ENCODE assay signal across 17 cellular contexts in the genomic region with DNA sequence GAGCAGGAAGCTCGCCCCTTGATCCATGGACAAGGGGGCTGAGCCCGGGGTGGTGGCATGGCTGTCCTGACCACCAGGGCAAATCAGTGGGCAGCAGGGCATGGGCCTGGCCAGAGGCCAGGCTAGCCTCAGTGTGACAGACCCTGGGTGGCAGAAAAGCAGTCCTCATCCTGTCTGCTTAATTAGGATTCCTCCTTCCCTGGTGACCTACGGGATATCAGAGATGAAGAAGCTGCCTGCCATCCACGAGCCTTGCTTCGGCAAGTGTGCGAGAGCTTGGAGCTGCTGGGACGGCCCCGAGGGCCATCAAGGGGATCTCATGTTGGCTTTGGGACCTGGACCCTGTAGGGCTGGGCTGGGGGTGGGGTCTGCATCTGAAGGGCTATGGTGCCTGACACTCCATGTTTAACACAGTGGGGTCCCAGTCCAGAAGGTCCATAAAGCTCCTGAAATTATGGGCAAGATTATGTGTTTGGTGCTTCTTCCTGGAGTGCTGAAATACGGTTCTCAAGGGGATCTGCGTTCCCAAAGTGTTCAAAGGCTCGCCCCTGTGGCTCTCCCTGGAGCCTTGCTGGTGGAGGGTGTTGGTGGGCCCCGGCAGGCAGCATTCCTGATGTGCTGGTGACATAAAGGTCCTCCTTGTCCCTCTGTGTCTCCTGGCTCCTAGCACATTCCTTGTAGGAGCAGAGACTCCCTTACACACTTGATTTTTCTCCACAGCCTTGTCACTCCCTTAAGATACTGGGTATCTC. TPM values are rescaled to one million over a fixed set of nuclear protein-coding genes. Genes with fewer than 3 reads are reported as not detected.
DNase-seq lines count a peak whose midpoint lies in the region; ATAC-seq and TF ChIP-seq lines count a peak whose summit lies in the region.
"Had no signal": no experiment of that assay in that cellular context is flagged by ENCODE, and none has a peak within 500 bp of the region (broad histone marks: within the 10 kb centered on the region; RNA-seq: fewer than 3 reads in every experiment).

No MANE protein-coding gene starts in this region.

- H3K4ac ChIP-seq in IMR-90 (ENCODE audit: low read depth, low read length), result no peak overlapping the region

- H4K5ac ChIP-seq in IMR-90 (ENCODE audit: low read depth, low read length), result no peak overlapping the region

- TF ChIP-seq POLR2A in IMR-90 (IDR thresholded peaks at IDR 0.05; ENCODE audit: low read depth, low read length) (no peak), stomach (IDR thresholded peaks at IDR 0.05) (no peak)

- H3K4me3 ChIP-seq in H7 (ENCODE audit: insufficient read depth, low read depth, low read length) (no peak overlapping the region), IMR-90 (ENCODE audit: insufficient read depth, low read depth, low read length) (no peak overlapping the region), stomach (no peak overlapping the region), mammary epithelial cell (replicated peaks in 1 of 3; ENCODE audit: insufficient read depth in 1 of 3, low read depth in 2 of 3, low read length in 3 of 3) (no peak overlapping the region)
- H3K4me3 ChIP-seq: MG63, SJCRH30 had no signal

- H3K9me3 ChIP-seq in IMR-90 (ENCODE audit: control insufficient read depth, insufficient read depth, low read length) (no peaks in the 10 kb centered on the region), stomach (no peaks in the 10 kb centered on the region), mammary epithelial cell (replicated peaks; ENCODE audit: insufficient read depth, low read length) (no peaks in the 10 kb centered on the region)
- H3K9me3 ChIP-seq: MG63, SJCRH30 had no signal

- ATAC-seq in IMR-90 (ENCODE audit: low read depth), result no peak
- no peak for ATAC-seq in left lobe of liver
- ATAC-seq in GM18873 (IDR thresholded peaks at IDR 0.05; ENCODE audit: low FRiP score, unreplicated experiment), result no peak
- ATAC-seq: Panc1 had no signal

- DNase-seq in H7 (peak; percentile 21), IMR-90 (no peak), left lobe of liver (ENCODE audit: low spot score) (peak; percentile 37), stomach (peak; percentile 13), NCI-H1930 (lab: John Stamatoyannopoulos, UW) (no peak), mammary epithelial cell (no peak)
- DNase-seq: CD8-positive, alpha-beta memory T cell; GF-D8; MG63; NCI-H1105; NCI-H1694 treated with DMSO at 0.1 percent for 48 hours; NCI-H446 treated with DMSO at 0.1 percent for 48 hours; NCI-H82; SJCRH30 had no signal

- TF ChIP-seq CTCF in IMR-90 (conservative IDR thresholded peaks at IDR 0.05; ENCODE audit: low read depth, low read length) (no peak), stomach (IDR thresholded peaks at IDR 0.05) (no peak), mammary epithelial cell (conservative IDR thresholded peaks at IDR 0.05 in 1 of 2, IDR thresholded peaks at IDR 0.05 in 1 of 2; ENCODE audit: extremely low read depth in 1 of 2, insufficient read depth in 1 of 2, low read depth in 1 of 2, low read length in 2 of 2) (no peak)

- no peak for TF ChIP-seq RAD21 in IMR-90 (IDR thresholded peaks at IDR 0.05; ENCODE audit: low read length)

- POLR2A ChIA-PET in IMR-90 (lab: Charles Lee; ENCODE audit: unreplicated experiment), result no interaction called here

- H2BK15ac ChIP-seq in IMR-90 (ENCODE audit: low read depth, low read length), result no peak overlapping the region

- dilution Hi-C loops in IMR-90 (cut with HindIII; ENCODE audit: low sequenced_read_pairs, unreplicated experiment) (no loop called here), mammary epithelial cell (cut with HindIII; ENCODE audit: low sequenced_read_pairs) (no loop called here)

- H4K91ac ChIP-seq in IMR-90 (ENCODE audit: insufficient read depth, low read depth, low read length), result no peak overlapping the region

- no peak overlapping the region for H2BK5ac ChIP-seq in IMR-90 (ENCODE audit: low read depth, low read length, poor library complexity, severe bottlenecking)

- H3K14ac ChIP-seq in IMR-90 (replicated peaks; ENCODE audit: low read depth, low read length), result no peak overlapping the region

- BruUV-seq in IMR-90 (replicated peaks; lab: Mats Ljungman, UMichigan) (no TSS peak), mammary epithelial cell (replicated peaks; lab: Mats Ljungman, UMichigan) (no TSS peak)

- no peak overlapping the region for H2BK120ac ChIP-seq in IMR-90 (ENCODE audit: low read depth, low read length)

- no peak overlapping the region for H2AK5ac ChIP-seq in IMR-90 (ENCODE audit: low read depth, low read length)

- no peaks in the 10 kb centered on the region for H3K79me2 ChIP-seq in mammary epithelial cell (ENCODE audit: insufficient read depth, low read length)

- H3K9me1 ChIP-seq in IMR-90 (ENCODE audit: insufficient read depth, low read length), result no peaks in the 10 kb centered on the region

- H3K56ac ChIP-seq in IMR-90 (ENCODE audit: extremely low read depth, insufficient read depth, low read length), result no peak overlapping the region

- H3K36me3 ChIP-seq in H7 (replicated peaks; ENCODE audit: control insufficient read depth, insufficient read depth, low read length) (no peaks in the 10 kb centered on the region), IMR-90 (ENCODE audit: control insufficient read depth, insufficient read depth, low read length) (no peaks in the 10 kb centered on the region), stomach (no peaks in the 10 kb centered on the region), mammary epithelial cell (ENCODE audit: insufficient read depth, low read length) (no peaks in the 10 kb centered on the region)
- H3K36me3 ChIP-seq: MG63, SJCRH30 had no signal

- no peak for TF ChIP-seq EP300 in stomach (IDR thresholded peaks at IDR 0.05)

- H3K27ac ChIP-seq in IMR-90 (ENCODE audit: insufficient read depth, low read length) (no peak overlapping the region), stomach (no peak overlapping the region), mammary epithelial cell (ENCODE audit: insufficient read depth, low read depth, low read length) (no peak overlapping the region)
- H3K27ac ChIP-seq: KMS-11, SJCRH30 had no signal

- H4K20me1 ChIP-seq in IMR-90 (ENCODE audit: insufficient read depth, low read length) (no peaks in the 10 kb centered on the region), mammary epithelial cell (ENCODE audit: insufficient read depth, low read length) (no peaks in the 10 kb centered on the region)

- peak overlapping the region; percentile 19 for H2AK9ac ChIP-seq in IMR-90 (replicated peaks; ENCODE audit: low read depth, low read length, poor library complexity)

- no peak overlapping the region for H3K9ac ChIP-seq in IMR-90 (ENCODE audit: low read depth, low read length)
- H3K9ac ChIP-seq in mammary epithelial cell (ENCODE audit: insufficient read depth, low read length), result no peak overlapping the region
- H3K9ac ChIP-seq: KMS-11 had no signal

- H3K79me1 ChIP-seq in IMR-90 (ENCODE audit: low read depth in 1 of 2, low read length in 2 of 2), result no peaks in the 10 kb centered on the region

- WGBS in IMR-90 (ENCODE audit: extremely low coverage in 2 of 2, insufficient read length in 1 of 2), 2 experiments, result 82% methylated on average over 5 of the region's 12 CpGs; no CpG with 5 or more reads in 1 of the 2 experiments
- WGBS in stomach, 5 donors, result 74 to 89% (median 84%) methylated on average over 11 to 12 of the region's 12 CpGs
- 93% methylated on average over 11 of the region's 12 CpGs for WGBS in mammary epithelial cell (ENCODE audit: low coverage, missing lambda C conversion rate)

- H3K4me1 ChIP-seq in IMR-90 (ENCODE audit: control insufficient read depth, insufficient read depth, low read length), result peaks cover 3% of the 10 kb centered on the region; the same call in 1 of the 2 replicates
- peaks cover 13 to 33% (median 22%) of the 10 kb centered on the region in 4 donors for H3K4me1 ChIP-seq in stomach
- peaks cover 21% of the 10 kb centered on the region for H3K4me1 ChIP-seq in mammary epithelial cell (ENCODE audit: insufficient read depth, low read length)
- H3K4me1 ChIP-seq: SJCRH30 had no signal

- in situ Hi-C loops in IMR-90 (cut with MboI; ENCODE audit: low sequenced_read_pairs), result no loop called here
- in situ Hi-C loops in mammary epithelial cell (cut with MboI; ENCODE audit: low sequenced_read_pairs in 2 of 2), result no loop called here

- no peak overlapping the region for H3K18ac ChIP-seq in IMR-90 (ENCODE audit: low read depth, low read length)

- CTCF ChIA-PET in IMR-90 (lab: Yijun Ruan, JAX) (no interaction called here), mammary epithelial cell (lab: Charles Lee; ENCODE audit: low non-redundant PET) (no interaction called here)

- intact Hi-C loops in IMR-90 (cut with micrococcal nuclease), result loop anchor here (5.0 kb wide), 2 partner anchors 227 to 378 kb away; partner anchors contain the start of gene MRPS5
- intact Hi-C loops in stomach (cut with DNase I; ENCODE audit: low total_unique reads), result no loop called here
- intact Hi-C loops in mammary epithelial cell (cut with micrococcal nuclease), result loop anchor here (5.0 kb wide), 1 partner anchor 38 kb away; no protein-coding TSS in a partner anchor

- H3K27me3 ChIP-seq in H7 (ENCODE audit: control insufficient read depth, insufficient read depth, low read length) (peaks cover 33% of the 10 kb centered on the region), IMR-90 (ENCODE audit: control insufficient read depth, insufficient read depth, low read length) (peaks cover 2% of the 10 kb centered on the region; the same call in 1 of the 2 replicates), stomach (peaks cover 0 to 35% (median 10%) of the 10 kb centered on the region in 3 donors), mammary epithelial cell (ENCODE audit: insufficient read depth, low read length) (no peaks in the 10 kb centered on the region)
- H3K27me3 ChIP-seq: MG63 had no signal

- no peak overlapping the region for H2BK20ac ChIP-seq in IMR-90 (ENCODE audit: low read depth, low read length)

- no peak overlapping the region for H3K23ac ChIP-seq in IMR-90 (ENCODE audit: low read depth, low read length)

- no peak overlapping the region for H4K8ac ChIP-seq in IMR-90 (ENCODE audit: low read depth in 2 of 2, low read length in 2 of 2)

- no peak overlapping the region for H2AFZ ChIP-seq in IMR-90 (replicated peaks; ENCODE audit: low read length, poor library complexity)
- H2AFZ ChIP-seq in mammary epithelial cell (ENCODE audit: low read depth, low read length), result no peak overlapping the region

- H3K4me2 ChIP-seq in IMR-90 (ENCODE audit: low read depth, low read length) (no peak overlapping the region), mammary epithelial cell (ENCODE audit: insufficient read depth, low read depth, low read length) (no peak overlapping the region)
- H3K4me2 ChIP-seq: KMS-11 had no signal

RNA-seq across cellular contexts. Expression of gene KCNIP3, which starts 52.6 kb away (rescaled TPM):
- total RNA-seq in H7 (2014; rRNA removed; shearing (Covaris generic)), result 0.48 and 3.2 TPM in 2 replicates
- 0.72 and 0.83 TPM in 2 replicates for total RNA-seq in IMR-90 (2012; rRNA removed)
- polyA plus RNA-seq in IMR-90 (2012; rRNA removed), result 1.4 TPM in 2 replicates
- 0.53 and 1.3 TPM in 2 replicates for polyA plus RNA-seq in IMR-90 (2012; cell fraction: cytosol; rRNA removed)
- polyA plus RNA-seq in IMR-90 (2012; cell fraction: nucleus; rRNA removed; ENCODE audit: low replicate concordance), result 1.5 and 3.2 TPM in 2 replicates
- total RNA-seq in left lobe of liver, result 1.6 TPM
- 1 to 10 TPM in 3 of 5 donors, not detected in 2; 1.3 to 2.4 (median 1.6) TPM for total RNA-seq in stomach
- 1 to 10 TPM; 3.1 to 4.4 (median 3.9) TPM for polyA plus RNA-seq in stomach
- 10 to 100 TPM in 1 of 2 donors, 1 to 10 TPM in 1; 4.8 to 14.8 TPM for total RNA-seq in mammary epithelial cell
- polyA plus RNA-seq in mammary epithelial cell, result 5.4 TPM
- polyA minus RNA-seq in mammary epithelial cell, result 3.7 TPM
- total RNA-seq: CD8-positive, alpha-beta memory T cell; SJCRH30 had no signal
- polyA plus RNA-seq: CD8-positive, alpha-beta memory T cell had no signal

RNA-seq across cellular contexts. Expression of gene FAHD2A, which starts 52.8 kb away (rescaled TPM):
- 37.1 and 49.3 TPM in 2 replicates for total RNA-seq in H7 (2014; rRNA removed; shearing (Covaris generic))
- 35.0 and 36.2 TPM in 2 replicates for total RNA-seq in IMR-90 (2012; rRNA removed)
- 34.0 and 35.1 TPM in 2 replicates for polyA plus RNA-seq in IMR-90 (2012; rRNA removed)
- 30.2 and 32.1 TPM in 2 replicates for polyA plus RNA-seq in IMR-90 (2012; cell fraction: cytosol; rRNA removed)
- polyA plus RNA-seq in IMR-90 (2012; cell fraction: nucleus; rRNA removed; ENCODE audit: low replicate concordance), result 64.5 and 80.7 TPM in 2 replicates
- 75.2 TPM for total RNA-seq in left lobe of liver
- total RNA-seq in stomach, result 10 to 100 TPM; 11.7 to 40.7 (median 14.3) TPM
- 10 to 100 TPM; 26.2 to 31.1 (median 26.6) TPM for polyA plus RNA-seq in stomach
- total RNA-seq in mammary epithelial cell, result 10 to 100 TPM; 23.8 to 26.8 TPM
- polyA plus RNA-seq in mammary epithelial cell, result 30.1 TPM
- polyA minus RNA-seq in mammary epithelial cell, result 62.2 TPM

Comparison
In these comparisons a context has a peak if more than half of its experiments do, and no peak if none do; other contexts are left out.
1. DNase-seq: peak in H7 (single experiment), left lobe of liver (single experiment) and stomach (single experiment); none in IMR-90 (single experiment), NCI-H1930 (0 of 2) and mammary epithelial cell (single experiment).